8 cellular contexts compared by ENCODE assay signal in genomic region chr17:7590743-7591142, GRCh38. TPM values are rescaled to one million over a fixed set of nuclear protein-coding genes. Genes with fewer than 3 reads are reported as not detected.
DNase-seq lines count a peak whose midpoint lies in the region; ATAC-seq and TF ChIP-seq lines count a peak whose summit lies in the region.

No MANE protein-coding gene starts in this region.

- no peak overlapping the region for H3K4me3 Mint-ChIP-seq in Calu3 (ENCODE audit: low read depth, unreplicated experiment)
- no peak overlapping the region for H3K4me3 Mint-ChIP-seq in chondrocyte (ENCODE audit: unreplicated experiment)

- peak overlapping the region; percentile 6 for H3K27ac Mint-ChIP-seq in Calu3 (ENCODE audit: unreplicated experiment)
- H3K27ac Mint-ChIP-seq in chondrocyte (ENCODE audit: unreplicated experiment) = peak overlapping the region; percentile 95

- TF ChIP-seq CTCF in Calu3 (IDR thresholded peaks at IDR 0.05; ENCODE audit: unreplicated experiment) (no peak), chondrocyte (IDR thresholded peaks at IDR 0.05) (no peak)

- DNase-seq in Calu3 = no peak
- DNase-seq in LHCN-M2 (ENCODE audit: low read depth) = peak; percentile 67
- no peak for DNase-seq in chondrocyte (ENCODE audit: low spot score)
- peak; percentile 81 for DNase-seq in myocyte (ENCODE audit: low read depth)
- DNase-seq in GM19240 (ENCODE audit: insufficient read length, low spot score) = no peak
- no peak for DNase-seq in SW480 (ENCODE audit: low spot score)
- no peak for DNase-seq in left lobe of liver (ENCODE audit: low spot score)

- CTCF ChIA-PET in Calu3 (lab: Charles Lee) = no interaction called here

- H3K9me3 Mint-ChIP-seq in Calu3 (ENCODE audit: low read depth, unreplicated experiment) = no peaks in the 10 kb centered on the region
- H3K9me3 Mint-ChIP-seq in chondrocyte (ENCODE audit: low read depth) = no peaks in the 10 kb centered on the region

- ATAC-seq in GM21360 (IDR thresholded peaks at IDR 0.05; ENCODE audit: unreplicated experiment) (no peak), left lobe of liver (no peak)

- H3K36me3 Mint-ChIP-seq in Calu3 (ENCODE audit: insufficient read depth, unreplicated experiment) (peaks cover 52% of the 10 kb centered on the region), chondrocyte (ENCODE audit: low read depth) (peaks cover 39% of the 10 kb centered on the region)

- no TSS peak for BruUV-seq in Calu3 (replicated peaks; lab: Mats Ljungman, UMichigan)

- intact Hi-C loops in Calu3 (cut with micrococcal nuclease; ENCODE audit: unreplicated experiment) = no loop called here

- H3K4me1 Mint-ChIP-seq in Calu3 (ENCODE audit: low read depth, unreplicated experiment) (no peaks in the 10 kb centered on the region), chondrocyte (ENCODE audit: low read depth) (peaks cover 32% of the 10 kb centered on the region)

- H3K27me3 Mint-ChIP-seq in Calu3 (ENCODE audit: unreplicated experiment) (no peaks in the 10 kb centered on the region), chondrocyte (ENCODE audit: low read depth) (no peaks in the 10 kb centered on the region)

RNA-seq across cellular contexts. Expression of gene SOX15, which starts 0.8 kb away (rescaled TPM):
- total RNA-seq in Calu3 (2022) (not detected in 2 replicates), LHCN-M2 (2014; rRNA removed) (0.96 and 2.0 TPM in 2 replicates), chondrocyte (0.32 to 0.39 TPM in 2 of 3 replicates, not detected in the other), myocyte (4.0 and 10.9 TPM in 2 replicates), left lobe of liver (0.20 TPM)
- 2.0 TPM for polyA plus RNA-seq in LHCN-M2 (2012)
- 3.1 TPM for polyA plus RNA-seq in myocyte (2012)

RNA-seq across cellular contexts. Expression of gene MPDU1, which starts 7.1 kb away (rescaled TPM):
- total RNA-seq in Calu3 (2022) (34.6 and 36.3 TPM in 2 replicates), LHCN-M2 (2014; rRNA removed) (371 and 379 TPM in 2 replicates), chondrocyte (33.1 to 47.8 TPM (median 35.9 TPM) in 3 replicates), myocyte (185 and 199 TPM in 2 replicates), left lobe of liver (49.4 TPM)
- 124 TPM for polyA plus RNA-seq in LHCN-M2 (2012)
- 61.3 TPM for polyA plus RNA-seq in myocyte (2012)

RNA-seq across cellular contexts. Expression of gene CD68, which starts 11.3 kb away (rescaled TPM):
- total RNA-seq in Calu3 (2022) (28.6 and 50.0 TPM in 2 replicates), LHCN-M2 (2014; rRNA removed) (48.2 and 56.4 TPM in 2 replicates), chondrocyte (1.2 to 3.3 TPM (median 2.6 TPM) in 3 replicates), myocyte (7.6 and 9.1 TPM in 2 replicates), left lobe of liver (44.2 TPM)
- 68.0 TPM for polyA plus RNA-seq in LHCN-M2 (2012)
- 13.6 TPM for polyA plus RNA-seq in myocyte (2012)

RNA-seq across cellular contexts. Expression of gene FXR2, which starts 24.0 kb away (rescaled TPM):
- total RNA-seq in Calu3 (2022) = 30.3 and 30.9 TPM in 2 replicates
- total RNA-seq in LHCN-M2 (2014; rRNA removed) = 49.4 and 51.8 TPM in 2 replicates
- polyA plus RNA-seq in LHCN-M2 (2012) = 30.5 TPM
- total RNA-seq in chondrocyte = 48.4 to 53.7 TPM (median 52.5 TPM) in 3 replicates
- 85.2 and 85.6 TPM in 2 replicates for total RNA-seq in myocyte
- polyA plus RNA-seq in myocyte (2012) = 50.9 TPM
- 19.0 TPM for total RNA-seq in left lobe of liver

RNA-seq across cellular contexts. Expression of gene SENP3, which starts 29.0 kb away (rescaled TPM):
- 52.0 and 54.3 TPM in 2 replicates for total RNA-seq in Calu3 (2022)
- 108 and 131 TPM in 2 replicates for total RNA-seq in LHCN-M2 (2014; rRNA removed)
- 52.4 TPM for polyA plus RNA-seq in LHCN-M2 (2012)
- total RNA-seq in chondrocyte = 45.3 to 57.8 TPM (median 49.4 TPM) in 3 replicates
- 93.6 and 114 TPM in 2 replicates for total RNA-seq in myocyte
- 58.1 TPM for polyA plus RNA-seq in myocyte (2012)
- total RNA-seq in left lobe of liver = 14.1 TPM

Comparison
In these comparisons a context has a peak if more than half of its experiments do, and no peak if none do; other contexts are left out.
1. DNase-seq: peak in LHCN-M2 (single experiment) and myocyte (single experiment); none in Calu3 (single experiment), chondrocyte (single experiment), GM19240 (single experiment), SW480 (single experiment) and left lobe of liver (single experiment).